Comparison of ENCODE assay signal across 20 cellular contexts in the genomic region with DNA sequence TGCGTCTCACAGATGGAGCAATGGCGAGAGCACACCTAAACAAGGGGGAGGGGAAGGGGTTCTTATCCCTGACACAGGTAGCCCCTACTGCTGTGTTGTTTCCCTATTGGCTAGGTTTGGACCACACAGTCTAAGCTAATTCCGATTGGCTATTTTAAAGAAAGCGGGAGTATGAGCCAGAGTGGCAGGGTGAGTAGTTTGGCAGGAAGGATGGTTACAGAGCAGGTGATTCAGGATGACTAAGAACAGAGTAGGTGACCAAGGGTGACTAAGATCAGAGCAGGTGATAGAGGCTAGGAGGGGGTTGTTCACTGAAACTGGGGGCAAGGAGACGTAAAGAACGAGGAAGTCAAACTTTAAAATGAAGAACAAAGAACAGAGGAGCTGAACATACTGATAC.
"Had no signal": no experiment of that assay in that cellular context is flagged by ENCODE, and none has a peak within 500 bp of the region (broad histone marks: within the 10 kb centered on the region; RNA-seq: fewer than 3 reads in every experiment).

No MANE protein-coding gene starts in this region.

- H3K4me3 ChIP-seq: esophagus muscularis mucosa, gastroesophageal sphincter, lung, ovary, right atrium auricular region, sigmoid colon, skin epidermis, thyroid gland had no signal

- H3K4me3 Mint-ChIP-seq: central memory CD8-positive, alpha-beta T cell; effector memory CD8-positive, alpha-beta T cell; natural killer cell; neural crest cell had no signal

- H3K27ac Mint-ChIP-seq: effector memory CD8-positive, alpha-beta T cell; natural killer cell had no signal

- H3K27me3 ChIP-seq: esophagus muscularis mucosa, gastroesophageal sphincter, ovary, right atrium auricular region, sigmoid colon, thyroid gland had no signal

- DNase-seq: effector memory CD8-positive, alpha-beta T cell; glutamatergic neuron; left cardiac atrium; left ventricle myocardium superior; mesenchymal stem cell; midbrain; natural killer cell; ovary; sigmoid colon; stimulated activated CD4-positive, alpha-beta T cell treated with anti-CD3 and anti-CD28 coated beads, Interleukin-12 subunit alpha, Interleukin-12 subunit beta, amount 100 ng/mL, for 4 hours; stimulated activated naive CD4-positive, alpha-beta T cell; thyroid gland had no signal

- H3K36me3 Mint-ChIP-seq: natural killer cell had no signal

- H3K4me1 ChIP-seq: esophagus muscularis mucosa, gastroesophageal sphincter, right atrium auricular region, sigmoid colon, thyroid gland had no signal

- H3K9me3 ChIP-seq: esophagus muscularis mucosa, gastroesophageal sphincter, ovary, right atrium auricular region, sigmoid colon, thyroid gland had no signal

- H3K36me3 ChIP-seq: esophagus muscularis mucosa, gastroesophageal sphincter, ovary, right atrium auricular region, sigmoid colon, thyroid gland had no signal

- H3K4me1 Mint-ChIP-seq: central memory CD8-positive, alpha-beta T cell; natural killer cell; neural crest cell had no signal

- ATAC-seq: effector memory CD8-positive, alpha-beta T cell; gastroesophageal sphincter; left cardiac atrium; left ventricle myocardium superior; natural killer cell had no signal

- H3K27me3 Mint-ChIP-seq: central memory CD8-positive, alpha-beta T cell; effector memory CD8-positive, alpha-beta T cell had no signal

- H3K27ac ChIP-seq: epithelial cell of prostate, esophagus muscularis mucosa, gastroesophageal sphincter, ovary, right atrium auricular region, sigmoid colon, skin epidermis, thyroid gland had no signal
